Comparison of ENCODE assay signal across 8 cellular contexts in genomic region chr19:11092181-11092538, GRCh38. TPM values are rescaled to one million over a fixed set of nuclear protein-coding genes. Genes with fewer than 3 reads are reported as not detected.
A peak's percentile ranks its signal among the peaks of the same experiment; 100 is the strongest.
DNase-seq lines count a peak whose midpoint lies in the region; TF ChIP-seq lines count a peak whose summit lies in the region.

No MANE protein-coding gene starts in this region.

- peak overlapping the region; percentile 100 for H3K27ac Mint-ChIP-seq in HFFc6
- H3K27ac Mint-ChIP-seq in activated CD4-positive, alpha-beta T cell treated with anti-CD3 and anti-CD28 coated beads, Interleukin-2, amount 10 ng/mL, durations not matched to agents 24 days and 14 days = peak overlapping the region; percentile 94
- peak overlapping the region; percentile 90 for H3K27ac Mint-ChIP-seq in progenitor cell of endocrine pancreas

- DNase-seq in AG08395 (ENCODE audit: low spot score) (peak; percentile 62), HFFc6 (peak; percentile 77), fibroblast of mammary gland (ENCODE audit: low read depth) (peak; percentile 67), progenitor cell of endocrine pancreas (ENCODE audit: low spot score, unreplicated experiment) (no peak), HT-29 (ENCODE audit: low spot score) (no peak), occipital lobe (lab: John Stamatoyannopoulos, UW) (no peak), GM13976 (ENCODE audit: low spot score) (no peak)
- DNase-seq in activated CD4-positive, alpha-beta T cell treated with anti-CD3 and anti-CD28 coated beads, Interleukin-2, amount 10 ng/mL, durations not matched to agents 24 days and 14 days = peak; percentile 88

- H3K4me3 ChIP-seq in fibroblast of mammary gland (ENCODE audit: control insufficient read depth, low read depth, low read length) = peak overlapping the region; percentile 97

- H3K36me3 Mint-ChIP-seq in HFFc6 (ENCODE audit: low read depth) = peaks cover 22% of the 10 kb centered on the region
- H3K36me3 Mint-ChIP-seq in activated CD4-positive, alpha-beta T cell treated with anti-CD3 and anti-CD28 coated beads, Interleukin-2, amount 10 ng/mL, durations not matched to agents 24 days and 14 days (ENCODE audit: low read depth) = peaks cover 56% of the 10 kb centered on the region
- H3K36me3 Mint-ChIP-seq in progenitor cell of endocrine pancreas (ENCODE audit: insufficient read depth) = peaks cover 13% of the 10 kb centered on the region

- H3K4me1 Mint-ChIP-seq in HFFc6 (ENCODE audit: low read depth) (peaks cover 56% of the 10 kb centered on the region), progenitor cell of endocrine pancreas (ENCODE audit: low read depth) (peaks cover 32% of the 10 kb centered on the region)
- H3K4me1 Mint-ChIP-seq in activated CD4-positive, alpha-beta T cell treated with anti-CD3 and anti-CD28 coated beads, Interleukin-2, amount 10 ng/mL, durations not matched to agents 24 days and 14 days = peaks cover 49% of the 10 kb centered on the region

- intact Hi-C loops in activated CD4-positive, alpha-beta T cell treated with anti-CD3 and anti-CD28 coated beads, Interleukin-2, amount 10 ng/mL, durations not matched to agents 24 days and 14 days (cut with micrococcal nuclease) = loop anchor here (10.0 kb wide), 2 partner anchors 437 to 987 kb away; partner anchors contain the start of genes ANGPTL6, ILF3 and PPAN

- H3K27me3 Mint-ChIP-seq in HFFc6 (ENCODE audit: insufficient read depth) (peaks cover 6% of the 10 kb centered on the region), progenitor cell of endocrine pancreas (no peaks in the 10 kb centered on the region)
- no peaks in the 10 kb centered on the region for H3K27me3 Mint-ChIP-seq in activated CD4-positive, alpha-beta T cell treated with anti-CD3 and anti-CD28 coated beads, Interleukin-2, amount 10 ng/mL, durations not matched to agents 24 days and 14 days

- in situ Hi-C loops in GM13976 (cut with MboI; ENCODE audit: low sequenced_read_pairs, unreplicated experiment) = no loop called here

- TF ChIP-seq CTCF in HFFc6 (IDR thresholded peaks at IDR 0.05) (no peak), fibroblast of mammary gland (conservative IDR thresholded peaks at IDR 0.05; ENCODE audit: control insufficient read depth, insufficient read depth, low read depth, low read length) (no peak), progenitor cell of endocrine pancreas (IDR thresholded peaks at IDR 0.05; ENCODE audit: unreplicated experiment) (no peak), GM13976 (IDR thresholded peaks at IDR 0.05; ENCODE audit: borderline replicate concordance, control extremely low read depth, extremely low read depth, insufficient read depth, missing control alignments) (no peak)

- peak overlapping the region; percentile 87; the same call in 1 of the 2 replicates for H3K4me3 Mint-ChIP-seq in HFFc6
- H3K4me3 Mint-ChIP-seq in activated CD4-positive, alpha-beta T cell treated with anti-CD3 and anti-CD28 coated beads, Interleukin-2, amount 10 ng/mL, durations not matched to agents 24 days and 14 days = peak overlapping the region; percentile 97
- peak overlapping the region; percentile 58 for H3K4me3 Mint-ChIP-seq in progenitor cell of endocrine pancreas (ENCODE audit: low read depth)

- H3K9me3 Mint-ChIP-seq in HFFc6 (no peaks in the 10 kb centered on the region), progenitor cell of endocrine pancreas (ENCODE audit: low read depth) (no peaks in the 10 kb centered on the region)
- peaks cover 4% of the 10 kb centered on the region for H3K9me3 Mint-ChIP-seq in activated CD4-positive, alpha-beta T cell treated with anti-CD3 and anti-CD28 coated beads, Interleukin-2, amount 10 ng/mL, durations not matched to agents 24 days and 14 days

RNA-seq across cellular contexts. Expression of gene LDLR, which starts 2.9 kb away (rescaled TPM):
- total RNA-seq in HFFc6 (2021; fragmentation: NEBNext Ultra II Directional; extraction: Animal tissue kit (Norgen Biotek cat#: 25700)) = 10 to 100 TPM; 22.8 to 34.3 (median 28.0) TPM
- total RNA-seq in activated CD4-positive, alpha-beta T cell treated with anti-CD3 and anti-CD28 coated beads, Interleukin-2, amount 10 ng/mL, durations not matched to agents 24 days and 14 days = 121 and 129 TPM in 2 replicates
- total RNA-seq in progenitor cell of endocrine pancreas (67.3 and 73.2 TPM in 2 replicates), occipital lobe (19.5 TPM)
- total RNA-seq in HT-29 (2014; rRNA removed; shearing (Covaris generic)) = 202 and 218 TPM in 2 replicates

Comparison
In these comparisons a context has a peak if more than half of its experiments do, and no peak if none do; other contexts are left out.
1. DNase-seq: peak in AG08395 (single experiment), HFFc6 (single experiment), activated CD4-positive, alpha-beta T cell treated with anti-CD3 and anti-CD28 coated beads, Interleukin-2, amount 10 ng/mL, durations not matched to agents 24 days and 14 days (single experiment) and fibroblast of mammary gland (single experiment); none in progenitor cell of endocrine pancreas (single experiment), HT-29 (single experiment), occipital lobe (single experiment) and GM13976 (single experiment).
2. Peak in every context shown above with its lines, with median percentiles within 50 percentile points of each other: H3K27ac Mint-ChIP-seq and H3K4me3 Mint-ChIP-seq.